In the genomic region with DNA sequence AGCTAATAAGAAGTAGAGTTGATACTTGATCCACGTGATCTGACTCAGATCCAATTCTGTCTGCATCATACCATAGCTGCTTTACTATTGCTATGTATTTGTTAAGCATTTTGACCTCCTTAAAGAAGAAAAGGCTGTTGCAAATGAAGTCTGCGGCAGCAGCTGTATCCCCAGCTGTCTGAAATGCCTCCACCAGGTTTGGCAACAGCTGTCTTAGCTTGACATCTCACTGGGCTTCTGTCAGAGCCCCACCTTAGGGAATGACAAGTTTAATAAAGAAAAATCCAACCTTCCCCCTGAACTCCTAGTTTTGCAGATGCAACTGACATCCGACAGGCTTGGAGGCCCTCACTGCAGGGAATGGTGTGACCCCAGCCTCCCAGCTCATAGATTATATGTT, we compare ENCODE assay signal across 22 cellular contexts.
DNase-seq lines count a peak whose midpoint lies in the region; TF ChIP-seq lines count a peak whose summit lies in the region.
"Had no signal": no experiment of that assay in that cellular context is flagged by ENCODE, and none has a peak within 500 bp of the region (broad histone marks: within the 10 kb centered on the region; RNA-seq: fewer than 3 reads in every experiment).

No MANE protein-coding gene starts in this region.

- H3K4me2 ChIP-seq in GM23248 (ENCODE audit: unreplicated experiment), result no peak overlapping the region

- H3K9me2 ChIP-seq in GM23248 (ENCODE audit: insufficient read depth), result no peaks in the 10 kb centered on the region

- H4K20me1 ChIP-seq in GM23248 (ENCODE audit: insufficient read depth), result no peaks in the 10 kb centered on the region

- H3K4me1 ChIP-seq in GM23248 (ENCODE audit: insufficient read depth), result no peaks in the 10 kb centered on the region
- H3K4me1 ChIP-seq: upper lobe of left lung had no signal

- H3F3A ChIP-seq in GM23248 (ENCODE audit: insufficient read depth), result no peaks in the 10 kb centered on the region

- peak; percentile 14 for DNase-seq in GM23248
- DNase-seq in NCI-H69 (lab: John Stamatoyannopoulos, UW), result peak; percentile 50
- DNase-seq in fibroblast of peridontal ligament (ENCODE audit: extremely low read depth), result peak; percentile 53
- DNase-seq in retinal pigment epithelial cell (ENCODE audit: low read depth), result peak; percentile 43
- no peak for DNase-seq in SIG-M5 (lab: John Stamatoyannopoulos, UW)
- no peak for DNase-seq in LoVo (ENCODE audit: low spot score)
- no peak for DNase-seq in activated CD8-positive, alpha-beta memory T cell treated with anti-CD3 and anti-CD28 coated beads, Interleukin-2, amount 50 U/mL, for 48 hours
- DNase-seq: activated CD4-positive, alpha-beta T cell treated with anti-CD3 and anti-CD28 coated beads, Interleukin-2, amount 10 ng/mL, durations not matched to agents 7 days and 5 days; activated naive CD4-positive, alpha-beta T cell treated with anti-CD3 and anti-CD28 coated beads, Interleukin-2, amount 50 U/mL, for 16 hours; amygdala; Calu3; effector CD8-positive, alpha-beta T cell; EL; HFFc6; islet precursor cell; KG1; midbrain; natural killer cell; NCI-H2029 treated with DMSO at 0.1 percent for 48 hours; stimulated activated CD4-positive, alpha-beta T cell treated with anti-CD3 and anti-CD28 coated beads, Interleukin-2, amount 100 ng/mL, for 48 hours; upper lobe of left lung; WERI-Rb-1 had no signal

- no peak overlapping the region for H3K4me3 ChIP-seq in GM23248
- H3K4me3 ChIP-seq in retinal pigment epithelial cell (ENCODE audit: low read length), result no peak overlapping the region
- H3K4me3 ChIP-seq: upper lobe of left lung had no signal

- in situ Hi-C loops in GM23248 (cut with MboI), result no loop called here

- no peaks in the 10 kb centered on the region for H3K9me3 ChIP-seq in GM23248 (ENCODE audit: low read depth)
- H3K9me3 ChIP-seq: upper lobe of left lung had no signal

- H2AFZ ChIP-seq in GM23248, result no peak overlapping the region

- H3K36me3 ChIP-seq in GM23248 (ENCODE audit: low read depth), result no peaks in the 10 kb centered on the region
- H3K36me3 ChIP-seq: upper lobe of left lung, WERI-Rb-1 had no signal

- H3K79me2 ChIP-seq in GM23248 (ENCODE audit: insufficient read depth), result no peaks in the 10 kb centered on the region

- H3K9ac ChIP-seq in GM23248, result no peak overlapping the region

- no peak for TF ChIP-seq CTCF in retinal pigment epithelial cell (conservative IDR thresholded peaks at IDR 0.05; ENCODE audit: low read depth, low read length)

- WGBS in GM23248 (ENCODE audit: low coverage in 1 of 2, low lambda C conversion rate in 2 of 2, missing lambda C conversion rate in 2 of 2), 2 experiments, result 65% methylated on average over 3 of the region's 3 CpGs

- H3K27me3 ChIP-seq in GM23248 (replicated peaks; ENCODE audit: insufficient read depth), result no peaks in the 10 kb centered on the region
- H3K27me3 ChIP-seq: upper lobe of left lung had no signal

- H3K27ac ChIP-seq in GM23248, result no peak overlapping the region
- H3K27ac ChIP-seq: upper lobe of left lung, WERI-Rb-1 had no signal

Comparison
In these comparisons a context has a peak if more than half of its experiments do, and no peak if none do; other contexts are left out.
1. DNase-seq: peak in GM23248 (single experiment), NCI-H69 (single experiment), fibroblast of peridontal ligament (single experiment) and retinal pigment epithelial cell (single experiment); none in SIG-M5 (single experiment), LoVo (single experiment) and activated CD8-positive, alpha-beta memory T cell treated with anti-CD3 and anti-CD28 coated beads, Interleukin-2, amount 50 U/mL, for 48 hours (single experiment).